In the genomic region with DNA sequence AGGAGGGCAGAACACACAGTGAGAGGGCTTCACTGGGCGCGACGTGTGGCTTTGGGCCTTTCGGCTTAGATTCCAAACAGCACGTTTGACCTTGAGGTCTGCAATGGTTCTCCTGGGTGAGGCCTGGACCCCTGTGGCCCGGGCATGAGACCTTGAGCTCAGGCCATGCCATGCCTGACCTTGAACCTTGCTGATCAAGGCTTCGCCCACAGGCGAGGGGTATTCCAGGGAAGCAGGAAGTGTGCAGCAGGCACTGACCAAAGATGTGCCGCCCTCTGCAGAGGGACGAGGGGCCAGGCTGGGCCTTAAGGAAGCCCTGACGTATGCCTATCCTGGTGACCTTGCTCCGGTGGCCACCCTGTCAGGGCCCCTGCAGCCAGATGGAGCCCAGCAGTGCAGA, we compare ENCODE assay signal across 11 cellular contexts.
DNase-seq lines count a peak whose midpoint lies in the region; ATAC-seq and TF ChIP-seq lines count a peak whose summit lies in the region.
"Had no signal": no experiment of that assay in that cellular context is flagged by ENCODE, and none has a peak within 500 bp of the region (broad histone marks: within the 10 kb centered on the region; RNA-seq: fewer than 3 reads in every experiment).

No MANE protein-coding gene starts in this region.

- H3K36me3 ChIP-seq in left ventricle myocardium inferior (no peaks in the 10 kb centered on the region), DND-41 (ENCODE audit: insufficient read depth, low read length) (no peaks in the 10 kb centered on the region), lower lobe of right lung (no peaks in the 10 kb centered on the region), aorta (ENCODE audit: control insufficient read depth in 1 of 2, insufficient read depth in 2 of 2, low read length in 1 of 2) (no peaks in the 10 kb centered on the region)

- TF ChIP-seq CTCF in left ventricle myocardium inferior (IDR thresholded peaks at IDR 0.05; ENCODE audit: borderline replicate concordance), result no peak
- no peak for TF ChIP-seq CTCF in DND-41 (IDR thresholded peaks at IDR 0.05; ENCODE audit: borderline replicate concordance, extremely low read depth, low read length, poor library complexity, severe bottlenecking)
- no peak for TF ChIP-seq CTCF in lower lobe of right lung (IDR thresholded peaks at IDR 0.05)

- ATAC-seq in right cardiac atrium (no peak), DND-41 (ENCODE audit: insufficient read depth, low read depth) (no peak), lower lobe of right lung (peak; percentile 4 to 12), aorta (ENCODE audit: low FRiP score) (no peak)

- H3K4me3 ChIP-seq in left ventricle myocardium inferior (no peak overlapping the region), right cardiac atrium (ENCODE audit: low read length) (no peak overlapping the region), DND-41 (ENCODE audit: low read depth in 1 of 2, low read length in 2 of 2) (no peak overlapping the region), lower lobe of right lung (no peak overlapping the region), aorta (ENCODE audit: low read length in 2 of 2) (no peak overlapping the region)

- no peaks in the 10 kb centered on the region for H4K20me1 ChIP-seq in DND-41 (ENCODE audit: insufficient read depth, low read length)

- H3K79me2 ChIP-seq in DND-41 (ENCODE audit: insufficient read depth, low read length), result no peaks in the 10 kb centered on the region

- no peak overlapping the region for H3K9ac ChIP-seq in DND-41 (ENCODE audit: low read depth, low read length)

- WGBS in right cardiac atrium, result 89% methylated on average over 12 of the region's 12 CpGs
- WGBS in aorta, 2 donors, result 94% methylated on average over 12 of the region's 12 CpGs

- intact Hi-C loops in left ventricle myocardium inferior (cut with micrococcal nuclease), result no loop called here
- intact Hi-C loops in right cardiac atrium (cut with DNase I), result no loop called here
- intact Hi-C loops in lower lobe of right lung (cut with DNase I), result no loop called here
- intact Hi-C loops in aorta (cut with DNase I), result no loop called here

- DNase-seq in left ventricle myocardium inferior, result peak; percentile 10
- DNase-seq in right cardiac atrium, result no peak
- DNase-seq in DND-41, result no peak
- DNase-seq in lower lobe of right lung, result peak; percentile 35
- peak; percentile 30 to 47 for DNase-seq in aorta
- no peak for DNase-seq in SKM-1 (lab: John Stamatoyannopoulos, UW; ENCODE audit: unreplicated experiment)
- no peak for DNase-seq in NOMO-1 (lab: John Stamatoyannopoulos, UW; ENCODE audit: unreplicated experiment in 2 of 2)
- no peak for DNase-seq in A172 (ENCODE audit: low spot score)
- DNase-seq: DMS53, HCEC 1CT, HFFc6 had no signal

- H3K4me2 ChIP-seq in DND-41 (ENCODE audit: insufficient read depth, low read length), result no peak overlapping the region

- H3K4me1 ChIP-seq in left ventricle myocardium inferior, result no peaks in the 10 kb centered on the region
- H3K4me1 ChIP-seq in right cardiac atrium (ENCODE audit: control insufficient read depth, insufficient read depth, low read length), result no peaks in the 10 kb centered on the region
- H3K4me1 ChIP-seq in DND-41 (ENCODE audit: insufficient read depth, low read length), result peaks cover 11% of the 10 kb centered on the region; the same call in 1 of the 2 replicates
- no peaks in the 10 kb centered on the region for H3K4me1 ChIP-seq in lower lobe of right lung
- H3K4me1 ChIP-seq in aorta (ENCODE audit: control insufficient read depth in 1 of 2, insufficient read depth in 2 of 2, low read length in 2 of 2), result no peaks in the 10 kb centered on the region

- no peak overlapping the region for H2AFZ ChIP-seq in DND-41 (ENCODE audit: low read depth, low read length)

- no peak overlapping the region for H3K27ac ChIP-seq in left ventricle myocardium inferior (replicated peaks)
- no peak overlapping the region for H3K27ac ChIP-seq in right cardiac atrium (ENCODE audit: low read length)
- peak overlapping the region; percentile 57 for H3K27ac ChIP-seq in DND-41 (ENCODE audit: low read length)
- H3K27ac ChIP-seq in lower lobe of right lung, result no peak overlapping the region
- H3K27ac ChIP-seq in aorta (ENCODE audit: low read depth in 1 of 2, low read length in 2 of 2), result no peak overlapping the region

- no peaks in the 10 kb centered on the region for H3K9me3 ChIP-seq in left ventricle myocardium inferior (replicated peaks)
- H3K9me3 ChIP-seq in right cardiac atrium (ENCODE audit: control insufficient read depth, low read length), result no peaks in the 10 kb centered on the region
- no peaks in the 10 kb centered on the region for H3K9me3 ChIP-seq in DND-41 (ENCODE audit: insufficient read depth, low read length, severe bottlenecking)
- H3K9me3 ChIP-seq in lower lobe of right lung, result no peaks in the 10 kb centered on the region
- H3K9me3 ChIP-seq in aorta (ENCODE audit: control insufficient read depth, low read length), result peaks cover 4% of the 10 kb centered on the region

- H3K27me3 ChIP-seq in left ventricle myocardium inferior (ENCODE audit: low read depth), result peaks cover 49% of the 10 kb centered on the region
- H3K27me3 ChIP-seq in right cardiac atrium (ENCODE audit: control insufficient read depth, insufficient read depth), result no peaks in the 10 kb centered on the region
- H3K27me3 ChIP-seq in DND-41 (ENCODE audit: insufficient read depth, low read length, poor library complexity), result no peaks in the 10 kb centered on the region
- no peaks in the 10 kb centered on the region for H3K27me3 ChIP-seq in lower lobe of right lung (ENCODE audit: low read depth)
- H3K27me3 ChIP-seq in aorta (ENCODE audit: control insufficient read depth in 1 of 2, insufficient read depth in 2 of 2, low read length in 1 of 2), result no peaks in the 10 kb centered on the region

Comparison
In these comparisons a context has a peak if more than half of its experiments do, and no peak if none do; other contexts are left out.
1. DNase-seq: peak in left ventricle myocardium inferior (single experiment), lower lobe of right lung (single experiment) and aorta (2 of 2); none in right cardiac atrium (0 of 3), DND-41 (single experiment), SKM-1 (single experiment), NOMO-1 (0 of 2) and A172 (single experiment).
2. ATAC-seq: peak in lower lobe of right lung (2 of 2); none in right cardiac atrium (0 of 2), DND-41 (single experiment) and aorta (single experiment).